ENCODE assay signal across 18 cellular contexts in the genomic region with DNA sequence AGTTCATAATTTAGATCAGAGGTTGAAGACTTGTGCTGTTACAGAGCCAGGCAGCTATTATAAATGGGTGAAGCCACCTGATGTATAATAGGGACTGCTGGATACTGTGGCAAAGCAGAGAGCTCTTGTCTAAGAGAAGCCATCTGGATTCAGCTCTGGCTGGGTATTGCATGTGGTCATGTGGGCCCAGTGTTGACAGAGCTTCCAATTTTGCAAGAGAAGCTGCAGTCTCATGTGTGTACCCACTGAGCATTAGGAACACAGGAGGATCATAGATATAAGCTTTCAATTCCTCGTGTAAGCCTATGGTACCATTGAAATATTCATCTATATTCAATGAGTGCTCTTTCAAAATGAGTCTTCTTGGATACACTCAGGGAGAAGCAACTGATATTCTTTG.
DNase-seq lines count a peak whose midpoint lies in the region; ATAC-seq and TF ChIP-seq lines count a peak whose summit lies in the region.
"Had no signal": no experiment of that assay in that cellular context is flagged by ENCODE, and none has a peak within 500 bp of the region (broad histone marks: within the 10 kb centered on the region; RNA-seq: fewer than 3 reads in every experiment).

No MANE protein-coding gene starts in this region.

- TF ChIP-seq CTCF in lower lobe of right lung (IDR thresholded peaks at IDR 0.05): no peak

- peak; percentile 35 for DNase-seq in NCI-H2107 treated with DMSO at 0.1 percent for 48 hours (lab: John Stamatoyannopoulos, UW; ENCODE audit: unreplicated experiment)
- no peak for DNase-seq in NCI-H2107 (lab: John Stamatoyannopoulos, UW)
- peak; percentile 6 for DNase-seq in DMS 273 treated with DMSO at 0.1 percent for 48 hours (lab: John Stamatoyannopoulos, UW)
- DNase-seq in NCI-H524 treated with DMSO at 0.1 percent for 48 hours (lab: John Stamatoyannopoulos, UW): peak; percentile 7
- DNase-seq in lower lobe of right lung: no peak
- no peak for DNase-seq in activated gamma-delta T cell treated with Interleukin-2 at 50 U/mL for 16 hours
- no peak for DNase-seq in AG20443 (ENCODE audit: low spot score)
- no peak for DNase-seq in posterior vena cava (ENCODE audit: low spot score)
- DNase-seq: COR-L47, GF-D8, NCI-H1105 treated with DMSO at 0.1 percent for 48 hours, NCI-H2029, NCI-H2227 treated with DMSO at 0.1 percent for 48 hours, NCI-H526 treated with DMSO at 0.1 percent for 48 hours, PC-3 had no signal

- H3K36me3 ChIP-seq in lower lobe of right lung: no peaks in the 10 kb centered on the region

- no peaks in the 10 kb centered on the region for H3K9me3 ChIP-seq in lower lobe of right lung
- H3K9me3 ChIP-seq: A549 had no signal

- H3K27me3 ChIP-seq in lower lobe of right lung (ENCODE audit: low read depth): no peaks in the 10 kb centered on the region

- H3K4me3 ChIP-seq in lower lobe of right lung: no peak overlapping the region
- H3K4me3 ChIP-seq: A549 had no signal

- peak; percentile 49 to 56 for ATAC-seq in lower lobe of right lung
- ATAC-seq: A549, PC-3 had no signal

- intact Hi-C loops in lower lobe of right lung (cut with DNase I) (no loop called here), posterior vena cava (cut with DNase I) (no loop called here)

- no peak overlapping the region for H3K27ac ChIP-seq in lower lobe of right lung
- H3K27ac ChIP-seq: A549, C4-2B, RWPE1 had no signal

- H3K4me1 ChIP-seq in lower lobe of right lung: no peaks in the 10 kb centered on the region
- H3K4me1 ChIP-seq: A549 had no signal

Comparison
In these comparisons a context has a peak if more than half of its experiments do, and no peak if none do; other contexts are left out.
1. DNase-seq: peak in NCI-H2107 treated with DMSO at 0.1 percent for 48 hours (single experiment), DMS 273 treated with DMSO at 0.1 percent for 48 hours (single experiment) and NCI-H524 treated with DMSO at 0.1 percent for 48 hours (single experiment); none in NCI-H2107 (single experiment), lower lobe of right lung (single experiment), activated gamma-delta T cell treated with Interleukin-2 at 50 U/mL for 16 hours (single experiment), AG20443 (single experiment) and posterior vena cava (single experiment).